15 cellular contexts compared by ENCODE assay signal in genomic region chr20:46306743-46307138, GRCh38. TPM values are rescaled to one million over a fixed set of nuclear protein-coding genes. Genes with fewer than 3 reads are reported as not detected.
DNase-seq lines count a peak whose midpoint lies in the region; ATAC-seq and TF ChIP-seq lines count a peak whose summit lies in the region.
"Had no signal": no experiment of that assay in that cellular context is flagged by ENCODE, and none has a peak within 500 bp of the region (broad histone marks: within the 10 kb centered on the region; RNA-seq: fewer than 3 reads in every experiment).

No MANE protein-coding gene starts in this region.

- H3K27me3 ChIP-seq in CD4-positive, CD25-positive, alpha-beta regulatory T cell (ENCODE audit: control insufficient read depth, insufficient read depth, low read length), result peaks cover 36% of the 10 kb centered on the region

- no peak overlapping the region for H3K27ac ChIP-seq in CD4-positive, CD25-positive, alpha-beta regulatory T cell (ENCODE audit: insufficient read depth, low read length, poor library complexity, severe bottlenecking)
- H3K27ac ChIP-seq: foreskin keratinocyte had no signal

- H3K27me3 Mint-ChIP-seq in CD4-positive, CD25-positive, alpha-beta regulatory T cell, result peaks cover 55% of the 10 kb centered on the region
- peaks cover 58% of the 10 kb centered on the region for H3K27me3 Mint-ChIP-seq in activated T-helper 17 cell treated with anti-CD3 and anti-CD28 coated beads, Interleukin-2, amount 50 U/mL, for 72 hours
- peaks cover 37 to 76% (median 60%) of the 10 kb centered on the region in 5 donors for H3K27me3 Mint-ChIP-seq in naive thymus-derived CD8-positive, alpha-beta T cell

- H3K4me3 Mint-ChIP-seq in CD4-positive, CD25-positive, alpha-beta regulatory T cell, result peak overlapping the region; percentile 49 to 75 (median 52)
- H3K4me3 Mint-ChIP-seq in activated T-helper 17 cell treated with anti-CD3 and anti-CD28 coated beads, Interleukin-2, amount 50 U/mL, for 72 hours, result peak overlapping the region; percentile 36
- H3K4me3 Mint-ChIP-seq in naive thymus-derived CD8-positive, alpha-beta T cell, result peak overlapping the region; percentile 40 to 86 (median 73)
- H3K4me3 Mint-ChIP-seq: activated CD4-positive, alpha-beta T cell treated with anti-CD3 and anti-CD28 coated beads for 36 hours; HFFc6 had no signal

- no peak overlapping the region for H3K27ac Mint-ChIP-seq in CD4-positive, CD25-positive, alpha-beta regulatory T cell
- no peak overlapping the region for H3K27ac Mint-ChIP-seq in activated T-helper 17 cell treated with anti-CD3 and anti-CD28 coated beads, Interleukin-2, amount 50 U/mL, for 72 hours
- no peak overlapping the region for H3K27ac Mint-ChIP-seq in naive thymus-derived CD8-positive, alpha-beta T cell
- H3K27ac Mint-ChIP-seq: activated CD4-positive, alpha-beta T cell treated with anti-CD3 and anti-CD28 coated beads for 36 hours; HFFc6 had no signal

- H3K9me3 ChIP-seq in CD4-positive, CD25-positive, alpha-beta regulatory T cell (ENCODE audit: control insufficient read depth in 2 of 2, low read length in 2 of 2), result no peaks in the 10 kb centered on the region

- H3K4me1 Mint-ChIP-seq in CD4-positive, CD25-positive, alpha-beta regulatory T cell, result peaks cover 0 to 19% (median 10%) of the 10 kb centered on the region in 4 donors
- H3K4me1 Mint-ChIP-seq in activated T-helper 17 cell treated with anti-CD3 and anti-CD28 coated beads, Interleukin-2, amount 50 U/mL, for 72 hours, result peaks cover 5% of the 10 kb centered on the region
- peaks cover 6 to 13% (median 12%) of the 10 kb centered on the region in 4 donors for H3K4me1 Mint-ChIP-seq in naive thymus-derived CD8-positive, alpha-beta T cell

- ATAC-seq in CD4-positive, CD25-positive, alpha-beta regulatory T cell (ENCODE audit: low read depth in 2 of 2), result no peak
- no peak for ATAC-seq in activated T-helper 17 cell treated with anti-CD3 and anti-CD28 coated beads, Interleukin-2, amount 50 U/mL, for 72 hours (replicated peaks)
- ATAC-seq in naive thymus-derived CD8-positive, alpha-beta T cell, result no peak
- ATAC-seq in GM19023 (IDR thresholded peaks at IDR 0.05; ENCODE audit: unreplicated experiment), result no peak

- H3K4me3 ChIP-seq in CD4-positive, CD25-positive, alpha-beta regulatory T cell (ENCODE audit: low read depth, low read length), result no peak overlapping the region
- H3K4me3 ChIP-seq: lung had no signal

- POLR2A ChIA-PET in naive thymus-derived CD8-positive, alpha-beta T cell (lab: Charles Lee), result interaction anchor here (0.6 to 1.4 kb wide), 2 partner anchors 57 to 100 kb away, joined by 3 to 6 read pairs; partner anchors contain the start of gene ELMO2

- no peaks in the 10 kb centered on the region for H3K36me3 ChIP-seq in CD4-positive, CD25-positive, alpha-beta regulatory T cell (ENCODE audit: control insufficient read depth, insufficient read depth, low read length)

- in situ Hi-C loops in GM13977 (cut with MboI; ENCODE audit: low pct_unique_long_range_greater_than_20kb, low sequenced_read_pairs, unreplicated experiment), result no loop called here

- TF ChIP-seq CTCF in GM13977 (IDR thresholded peaks at IDR 0.05; ENCODE audit: extremely low read depth, insufficient read depth, missing control alignments), result peak; percentile 1

- no peaks in the 10 kb centered on the region for H3K36me3 Mint-ChIP-seq in CD4-positive, CD25-positive, alpha-beta regulatory T cell
- no peaks in the 10 kb centered on the region for H3K36me3 Mint-ChIP-seq in activated T-helper 17 cell treated with anti-CD3 and anti-CD28 coated beads, Interleukin-2, amount 50 U/mL, for 72 hours (ENCODE audit: low read depth)
- peaks cover 0 to 4% (median 0%) of the 10 kb centered on the region in 3 donors for H3K36me3 Mint-ChIP-seq in naive thymus-derived CD8-positive, alpha-beta T cell

- DNase-seq in CD4-positive, CD25-positive, alpha-beta regulatory T cell, result no peak
- DNase-seq in GM13977 (ENCODE audit: low spot score) (no peak), NCI-H1694 treated with DMSO at 0.1 percent for 48 hours (lab: John Stamatoyannopoulos, UW) (no peak)
- no peak for DNase-seq in naive thymus-derived CD8-positive, alpha-beta T cell
- no peak for DNase-seq in stimulated activated CD8-positive, alpha-beta memory T cell treated with anti-CD3 and anti-CD28 coated beads, Interleukin-4, amount 100 ng/mL, for 48 hours
- DNase-seq in stimulated activated CD4-positive, alpha-beta T cell treated with anti-CD3 and anti-CD28 coated beads, Interleukin-12 subunit alpha, Interleukin-12 subunit beta, amount 100 ng/mL, for 4 hours, result no peak
- DNase-seq: NCI-H187 treated with DMSO at 0.1 percent for 48 hours had no signal

- H3K4me1 ChIP-seq in CD4-positive, CD25-positive, alpha-beta regulatory T cell (ENCODE audit: control insufficient read depth, insufficient read depth, low read length, poor library complexity, severe bottlenecking), result peaks cover 20% of the 10 kb centered on the region
- H3K4me1 ChIP-seq: foreskin keratinocyte had no signal

- H3K9me3 Mint-ChIP-seq in CD4-positive, CD25-positive, alpha-beta regulatory T cell, result peaks cover 0 to 2% (median 0%) of the 10 kb centered on the region in 7 donors
- no peaks in the 10 kb centered on the region for H3K9me3 Mint-ChIP-seq in activated T-helper 17 cell treated with anti-CD3 and anti-CD28 coated beads, Interleukin-2, amount 50 U/mL, for 72 hours
- H3K9me3 Mint-ChIP-seq in naive thymus-derived CD8-positive, alpha-beta T cell, result no peaks in the 10 kb centered on the region
- H3K9me3 Mint-ChIP-seq: HFFc6 had no signal

RNA-seq across cellular contexts. Expression of gene CDH22, which starts 1.6 kb away (rescaled TPM):
- not detected for total RNA-seq in CD4-positive, CD25-positive, alpha-beta regulatory T cell
- not detected for polyA plus RNA-seq in CD4-positive, CD25-positive, alpha-beta regulatory T cell
- total RNA-seq in activated T-helper 17 cell treated with anti-CD3 and anti-CD28 coated beads, Interleukin-2, amount 50 U/mL, for 72 hours, result not detected
- total RNA-seq in naive thymus-derived CD8-positive, alpha-beta T cell, result not detected
- polyA plus RNA-seq in naive thymus-derived CD8-positive, alpha-beta T cell, result not detected
- total RNA-seq: activated CD4-positive, alpha-beta T cell treated with anti-CD3 and anti-CD28 coated beads for 36 hours; bronchial epithelial cell; foreskin keratinocyte; HFFc6; PC-3 had no signal
- polyA plus RNA-seq: foreskin keratinocyte had no signal
